ENCODE assay signal across 14 cellular contexts in genomic region chr9:125561497-125562148, GRCh38.
DNase-seq lines count a peak whose midpoint lies in the region; ATAC-seq lines count a peak whose summit lies in the region.
"Had no signal": no experiment of that assay in that cellular context is flagged by ENCODE, and none has a peak within 500 bp of the region (broad histone marks: within the 10 kb centered on the region; RNA-seq: fewer than 3 reads in every experiment).

No MANE protein-coding gene starts in this region.

- H3K9me3 Mint-ChIP-seq in activated T-helper 17 cell treated with anti-CD3 and anti-CD28 coated beads, Interleukin-2, amount 50 U/mL, for 72 hours = no peaks in the 10 kb centered on the region

- H3K27me3 Mint-ChIP-seq in activated T-helper 17 cell treated with anti-CD3 and anti-CD28 coated beads, Interleukin-2, amount 50 U/mL, for 72 hours = no peaks in the 10 kb centered on the region

- peaks cover 18% of the 10 kb centered on the region for H3K4me1 Mint-ChIP-seq in activated T-helper 17 cell treated with anti-CD3 and anti-CD28 coated beads, Interleukin-2, amount 50 U/mL, for 72 hours

- peak overlapping the region; percentile 16 for H3K4me3 Mint-ChIP-seq in activated T-helper 17 cell treated with anti-CD3 and anti-CD28 coated beads, Interleukin-2, amount 50 U/mL, for 72 hours

- peak; percentile 67 for ATAC-seq in GM18870 (IDR thresholded peaks at IDR 0.05; ENCODE audit: unreplicated experiment)
- ATAC-seq in HG03196 (IDR thresholded peaks at IDR 0.05; ENCODE audit: unreplicated experiment) = peak; percentile 61
- peak; percentile 78 for ATAC-seq in activated T-helper 17 cell treated with anti-CD3 and anti-CD28 coated beads, Interleukin-2, amount 50 U/mL, for 72 hours (replicated peaks)
- ATAC-seq in HG03457 (IDR thresholded peaks at IDR 0.05; ENCODE audit: unreplicated experiment) = no peak
- ATAC-seq: lower lobe of right lung had no signal

- H3K27ac Mint-ChIP-seq in activated T-helper 17 cell treated with anti-CD3 and anti-CD28 coated beads, Interleukin-2, amount 50 U/mL, for 72 hours = peak overlapping the region; percentile 53

- DNase-seq in EH (ENCODE audit: low read depth) = peak; percentile 18
- DNase-seq in HCEC 1CT = no peak
- DNase-seq in kidney glomerular epithelial cell (lab: John Stamatoyannopoulos, UW) = no peak
- no peak for DNase-seq in activated CD8-positive, alpha-beta memory T cell treated with anti-CD3 and anti-CD28 coated beads, Interleukin-2, amount 50 U/mL, for 48 hours
- DNase-seq: activated gamma-delta T cell, cortex of kidney, gastrocnemius medialis, lower lobe of right lung, NCI-H526, retina had no signal

- peaks cover 36% of the 10 kb centered on the region for H3K36me3 Mint-ChIP-seq in activated T-helper 17 cell treated with anti-CD3 and anti-CD28 coated beads, Interleukin-2, amount 50 U/mL, for 72 hours (ENCODE audit: low read depth)
